ENCODE assay signal across 8 cellular contexts in genomic region chr9:108933231-108933630, GRCh38. TPM values are rescaled to one million over a fixed set of nuclear protein-coding genes. Genes with fewer than 3 reads are reported as not detected.
DNase-seq lines count a peak whose midpoint lies in the region; ATAC-seq and TF ChIP-seq lines count a peak whose summit lies in the region.

No MANE protein-coding gene starts in this region.

- peak overlapping the region; percentile 98 for H3K27ac Mint-ChIP-seq in activated T-helper 17 cell treated with anti-CD3 and anti-CD28 coated beads, Interleukin-2, amount 50 U/mL, for 72 hours

- no peak for TF ChIP-seq CTCF in right atrium auricular region (IDR thresholded peaks at IDR 0.05)
- no peak for TF ChIP-seq CTCF in gastrocnemius medialis (IDR thresholded peaks at IDR 0.05 in 4 of 5, conservative IDR thresholded peaks at IDR 0.05 in 1 of 5)

- H3K9me3 Mint-ChIP-seq in activated T-helper 17 cell treated with anti-CD3 and anti-CD28 coated beads, Interleukin-2, amount 50 U/mL, for 72 hours: no peaks in the 10 kb centered on the region

- DNase-seq in AG08395 (ENCODE audit: low spot score) (peak; percentile 20), HAP-1 (ENCODE audit: low spot score in 2 of 2) (no peak), right atrium auricular region (ENCODE audit: low spot score) (no peak), gastrocnemius medialis (no peak), NK-92 (lab: John Stamatoyannopoulos, UW; ENCODE audit: unreplicated experiment) (no peak)

- H3K9me3 ChIP-seq in HAP-1 (no peaks in the 10 kb centered on the region), right atrium auricular region (no peaks in the 10 kb centered on the region), gastrocnemius medialis (no peaks in the 10 kb centered on the region)

- ATAC-seq in activated T-helper 17 cell treated with anti-CD3 and anti-CD28 coated beads, Interleukin-2, amount 50 U/mL, for 72 hours (replicated peaks): peak; percentile 6
- ATAC-seq in gastrocnemius medialis (no peak), GM21529 (IDR thresholded peaks at IDR 0.05; ENCODE audit: unreplicated experiment) (no peak), GM21825 (IDR thresholded peaks at IDR 0.05; ENCODE audit: unreplicated experiment) (no peak)

- H3K27ac ChIP-seq in right atrium auricular region (peak overlapping the region; percentile 87 to 91), gastrocnemius medialis (peak overlapping the region; percentile 84 to 94 (median 88))

- TF ChIP-seq POLR2A in gastrocnemius medialis (IDR thresholded peaks at IDR 0.05): no peak

- H3K36me3 ChIP-seq in HAP-1 (replicated peaks): peaks cover 22% of the 10 kb centered on the region
- H3K36me3 ChIP-seq in right atrium auricular region: peaks cover 11% of the 10 kb centered on the region
- peaks cover 0 to 16% of the 10 kb centered on the region in 2 donors for H3K36me3 ChIP-seq in gastrocnemius medialis

- H3K36me3 Mint-ChIP-seq in activated T-helper 17 cell treated with anti-CD3 and anti-CD28 coated beads, Interleukin-2, amount 50 U/mL, for 72 hours (ENCODE audit: low read depth): peaks cover 31% of the 10 kb centered on the region

- H3K4me3 ChIP-seq in HAP-1 (peak overlapping the region; percentile 95), right atrium auricular region (peak overlapping the region; percentile 78 to 79), gastrocnemius medialis (peak overlapping the region; percentile 86 to 97 (median 91))

- peaks cover 19% of the 10 kb centered on the region for H3K4me1 ChIP-seq in HAP-1
- peaks cover 0 to 19% of the 10 kb centered on the region in 2 donors for H3K4me1 ChIP-seq in right atrium auricular region
- H3K4me1 ChIP-seq in gastrocnemius medialis: peaks cover 16 to 24% of the 10 kb centered on the region in 2 donors

- in situ Hi-C loops in HAP-1 (cut with MboI; ENCODE audit: low sequenced_read_pairs): no loop called here
- in situ Hi-C loops in gastrocnemius medialis (cut with MboI; ENCODE audit: low sequenced_read_pairs in 4 of 4): no loop called here

- no peaks in the 10 kb centered on the region for H3K27me3 Mint-ChIP-seq in activated T-helper 17 cell treated with anti-CD3 and anti-CD28 coated beads, Interleukin-2, amount 50 U/mL, for 72 hours

- H3K27me3 ChIP-seq in HAP-1 (ENCODE audit: low read depth) (no peaks in the 10 kb centered on the region), right atrium auricular region (no peaks in the 10 kb centered on the region), gastrocnemius medialis (no peaks in the 10 kb centered on the region)

- H3K4me1 Mint-ChIP-seq in activated T-helper 17 cell treated with anti-CD3 and anti-CD28 coated beads, Interleukin-2, amount 50 U/mL, for 72 hours: peaks cover 15% of the 10 kb centered on the region

- H3K4me3 Mint-ChIP-seq in activated T-helper 17 cell treated with anti-CD3 and anti-CD28 coated beads, Interleukin-2, amount 50 U/mL, for 72 hours: peak overlapping the region; percentile 86

- intact Hi-C loops in gastrocnemius medialis (cut with DNase I; ENCODE audit: low total_unique reads): loop anchor here (5.0 kb wide), 1 partner anchor 189 kb away; no protein-coding TSS in a partner anchor

RNA-seq across cellular contexts. Expression of gene ELP1, which starts 0.7 kb away (rescaled TPM):
- total RNA-seq in activated T-helper 17 cell treated with anti-CD3 and anti-CD28 coated beads, Interleukin-2, amount 50 U/mL, for 72 hours: 10 to 100 TPM; 19.7 to 30.1 TPM
- total RNA-seq in right atrium auricular region (10 to 100 TPM; 14.7 to 22.1 TPM), gastrocnemius medialis (10 to 100 TPM in 3 of 4 donors, 1 to 10 TPM in 1; 9.4 to 24.3 (median 13.5) TPM)

RNA-seq across cellular contexts. Expression of gene ABITRAM, which starts 1.0 kb away (rescaled TPM):
- total RNA-seq in activated T-helper 17 cell treated with anti-CD3 and anti-CD28 coated beads, Interleukin-2, amount 50 U/mL, for 72 hours: 10 to 100 TPM; 11.6 to 14.8 TPM
- 1 to 10 TPM; 6.1 to 7.3 TPM for total RNA-seq in right atrium auricular region
- total RNA-seq in gastrocnemius medialis: 10 to 100 TPM in 1 of 4 donors, 1 to 10 TPM in 3; 7.5 to 10.9 (median 8.1) TPM
